Comparison of ENCODE assay signal across 1 cellular context in the genomic region with DNA sequence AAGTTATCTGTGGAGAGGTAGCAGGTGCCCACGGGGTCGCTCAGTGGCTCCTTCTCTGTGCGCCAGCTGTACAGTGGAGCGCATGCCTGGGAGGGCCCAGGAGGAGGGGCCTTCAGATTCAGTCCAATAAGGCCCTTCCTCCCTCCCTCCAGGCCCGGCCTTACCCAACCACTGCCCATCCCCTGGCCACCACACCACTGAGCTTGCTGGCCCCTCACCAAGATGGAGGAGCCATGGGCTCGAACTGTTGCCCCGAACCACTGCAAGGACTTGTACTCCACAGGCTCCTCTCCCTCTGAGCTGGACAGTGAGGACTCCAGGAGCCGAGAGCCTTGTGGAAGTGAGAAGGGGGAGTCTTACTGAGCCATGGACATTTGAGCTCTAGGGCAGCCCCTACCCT.
TF ChIP-seq lines count a peak whose summit lies in the region.

No MANE protein-coding gene starts in this region.

TF ChIP-seq in K562, 482 proteins besides CTCF, POLR2A, EP300 and RAD21:
- TF ChIP-seq, protein P1, sequence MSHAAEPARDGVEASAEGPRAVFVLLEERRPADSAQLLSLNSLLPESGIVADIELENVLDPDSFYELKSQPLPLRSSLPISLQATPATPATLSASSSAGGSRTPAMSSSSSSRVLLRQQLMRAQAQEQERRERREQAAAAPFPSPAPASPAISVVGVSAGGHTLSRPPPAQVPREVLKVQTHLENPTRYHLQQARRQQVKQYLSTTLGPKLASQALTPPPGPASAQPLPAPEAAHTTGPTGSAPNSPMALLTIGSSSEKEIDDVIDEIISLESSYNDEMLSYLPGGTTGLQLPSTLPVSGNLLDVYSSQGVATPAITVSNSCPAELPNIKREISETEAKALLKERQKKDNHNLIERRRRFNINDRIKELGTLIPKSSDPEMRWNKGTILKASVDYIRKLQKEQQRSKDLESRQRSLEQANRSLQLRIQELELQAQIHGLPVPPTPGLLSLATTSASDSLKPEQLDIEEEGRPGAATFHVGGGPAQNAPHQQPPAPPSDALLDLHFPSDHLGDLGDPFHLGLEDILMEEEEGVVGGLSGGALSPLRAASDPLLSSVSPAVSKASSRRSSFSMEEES (CRISPR knock-in tag; IDR thresholded peaks at IDR 0.05), result no peak
- TF ChIP-seq, protein P2, sequence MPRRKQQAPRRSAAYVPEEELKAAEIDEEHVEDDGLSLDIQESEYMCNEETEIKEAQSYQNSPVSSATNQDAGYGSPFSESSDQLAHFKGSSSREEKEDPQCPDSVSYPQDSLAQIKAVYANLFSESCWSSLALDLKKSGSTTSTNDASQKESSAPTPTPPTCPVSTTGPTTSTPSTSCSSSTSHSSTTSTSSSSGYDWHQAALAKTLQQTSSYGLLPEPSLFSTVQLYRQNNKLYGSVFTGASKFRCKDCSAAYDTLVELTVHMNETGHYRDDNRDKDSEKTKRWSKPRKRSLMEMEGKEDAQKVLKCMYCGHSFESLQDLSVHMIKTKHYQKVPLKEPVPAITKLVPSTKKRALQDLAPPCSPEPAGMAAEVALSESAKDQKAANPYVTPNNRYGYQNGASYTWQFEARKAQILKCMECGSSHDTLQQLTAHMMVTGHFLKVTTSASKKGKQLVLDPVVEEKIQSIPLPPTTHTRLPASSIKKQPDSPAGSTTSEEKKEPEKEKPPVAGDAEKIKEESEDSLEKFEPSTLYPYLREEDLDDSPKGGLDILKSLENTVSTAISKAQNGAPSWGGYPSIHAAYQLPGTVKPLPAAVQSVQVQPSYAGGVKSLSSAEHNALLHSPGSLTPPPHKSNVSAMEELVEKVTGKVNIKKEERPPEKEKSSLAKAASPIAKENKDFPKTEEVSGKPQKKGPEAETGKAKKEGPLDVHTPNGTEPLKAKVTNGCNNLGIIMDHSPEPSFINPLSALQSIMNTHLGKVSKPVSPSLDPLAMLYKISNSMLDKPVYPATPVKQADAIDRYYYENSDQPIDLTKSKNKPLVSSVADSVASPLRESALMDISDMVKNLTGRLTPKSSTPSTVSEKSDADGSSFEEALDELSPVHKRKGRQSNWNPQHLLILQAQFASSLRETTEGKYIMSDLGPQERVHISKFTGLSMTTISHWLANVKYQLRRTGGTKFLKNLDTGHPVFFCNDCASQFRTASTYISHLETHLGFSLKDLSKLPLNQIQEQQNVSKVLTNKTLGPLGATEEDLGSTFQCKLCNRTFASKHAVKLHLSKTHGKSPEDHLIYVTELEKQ (CRISPR knock-in tag; IDR thresholded peaks at IDR 0.05), result no peak
- TF ChIP-seq POLR2G (IDR thresholded peaks at IDR 0.05; ENCODE audit: low read depth, low read length), result peak; percentile 51; the same call in 1 of the 2 replicates
